Comparison of ENCODE assay signal across 1 cellular context in genomic region chr10:50417906-50418697, GRCh38.
TF ChIP-seq lines count a peak whose summit lies in the region.

No MANE protein-coding gene starts in this region.

TF ChIP-seq in K562, 482 proteins besides CTCF, POLR2A, EP300 and RAD21 (continued from another document and continues in another):
- no peak for TF ChIP-seq ZNF609 (CRISPR knock-in tag; IDR thresholded peaks at IDR 0.05; ENCODE audit: borderline replicate concordance)
- TF ChIP-seq GTF2B (IDR thresholded peaks at IDR 0.05; ENCODE audit: extremely low read depth, insufficient read length), result peak; percentile 36
- TF ChIP-seq CHD1 (IDR thresholded peaks at IDR 0.05; ENCODE audit: low read length), result peak; percentile 87
- TF ChIP-seq ZNF77 (CRISPR knock-in tag; IDR thresholded peaks at IDR 0.05), result no peak
- no peak for TF ChIP-seq MGA (IDR thresholded peaks at IDR 0.05)
- no peak for TF ChIP-seq ZNF57 (CRISPR knock-in tag; IDR thresholded peaks at IDR 0.05)
- TF ChIP-seq L3MBTL2 (IDR thresholded peaks at IDR 0.05), result peak; percentile 16; the same call in 1 of the 2 replicates
- TF ChIP-seq KLF1 (tag; IDR thresholded peaks at IDR 0.05), result peak; percentile 88
- peak; percentile 73 for TF ChIP-seq ATF7 (IDR thresholded peaks at IDR 0.05)
- TF ChIP-seq ETS2 (tag; IDR thresholded peaks at IDR 0.05; ENCODE audit: borderline replicate concordance, poor library complexity, severe bottlenecking), result no peak
- TF ChIP-seq ZKSCAN8 (CRISPR knock-in tag; IDR thresholded peaks at IDR 0.05), result no peak
- TF ChIP-seq ZNF24 (IDR thresholded peaks at IDR 0.05), result no peak
- no peak for TF ChIP-seq GATAD2A (IDR thresholded peaks at IDR 0.05)
- no peak for TF ChIP-seq XRCC3 (IDR thresholded peaks at IDR 0.05)
- TF ChIP-seq BRD4 (IDR thresholded peaks at IDR 0.05), result no peak
- TF ChIP-seq ZNF445 (CRISPR knock-in tag; IDR thresholded peaks at IDR 0.05; ENCODE audit: low read depth), result no peak
- TF ChIP-seq ZNF586 (CRISPR knock-in tag; conservative IDR thresholded peaks at IDR 0.05), result no peak
- TF ChIP-seq ZNF436 (CRISPR knock-in tag; IDR thresholded peaks at IDR 0.05), result no peak
- TF ChIP-seq STAT5A (IDR thresholded peaks at IDR 0.05; ENCODE audit: borderline replicate concordance, low read length), result no peak
- TF ChIP-seq ZBTB40 (IDR thresholded peaks at IDR 0.05), result no peak
- TF ChIP-seq ZBTB40 (CRISPR knock-in tag; IDR thresholded peaks at IDR 0.05), result no peak
- TF ChIP-seq FOXP1 (CRISPR knock-in tag; IDR thresholded peaks at IDR 0.05), result no peak
- TF ChIP-seq ZC3H8 (IDR thresholded peaks at IDR 0.05), result no peak
- peak in 1 of 2 experiments; percentile 20; a peak in 2 of 4 replicates for TF ChIP-seq MLLT1 (IDR thresholded peaks at IDR 0.05)
- no peak for TF ChIP-seq ZNF184 (CRISPR knock-in tag; IDR thresholded peaks at IDR 0.05)
